1 cellular context compared by ENCODE assay signal in the genomic region with DNA sequence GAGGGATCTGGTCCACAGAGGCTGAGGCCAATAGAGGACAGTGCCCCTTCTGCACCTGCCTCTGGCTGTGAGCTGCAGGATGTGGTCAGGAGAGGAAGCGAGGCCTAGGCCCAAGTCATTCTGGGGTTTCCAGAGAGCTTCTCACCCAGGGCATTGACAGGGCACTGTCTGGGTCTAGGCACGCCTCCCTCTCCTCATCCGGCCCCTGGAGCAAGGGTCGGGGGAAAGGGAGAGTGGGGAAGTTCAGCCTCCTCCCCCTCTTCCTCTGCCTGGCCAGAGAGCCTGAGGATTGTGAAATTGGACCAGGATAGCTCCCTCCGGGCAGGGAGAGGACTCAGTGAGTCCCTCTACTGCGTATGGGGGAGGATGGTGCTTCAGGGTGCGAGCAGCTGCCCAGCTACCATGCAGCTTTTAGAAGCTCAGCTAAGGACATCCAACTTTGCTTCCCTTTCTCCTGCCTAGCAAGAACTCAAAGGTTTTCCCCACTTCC.
TF ChIP-seq lines count a peak whose summit lies in the region.

No MANE protein-coding gene starts in this region.

TF ChIP-seq in GM12878, 131 proteins besides CTCF, POLR2A, EP300 and RAD21 (continued from another document and continues in another):
- TF ChIP-seq, protein P1, sequence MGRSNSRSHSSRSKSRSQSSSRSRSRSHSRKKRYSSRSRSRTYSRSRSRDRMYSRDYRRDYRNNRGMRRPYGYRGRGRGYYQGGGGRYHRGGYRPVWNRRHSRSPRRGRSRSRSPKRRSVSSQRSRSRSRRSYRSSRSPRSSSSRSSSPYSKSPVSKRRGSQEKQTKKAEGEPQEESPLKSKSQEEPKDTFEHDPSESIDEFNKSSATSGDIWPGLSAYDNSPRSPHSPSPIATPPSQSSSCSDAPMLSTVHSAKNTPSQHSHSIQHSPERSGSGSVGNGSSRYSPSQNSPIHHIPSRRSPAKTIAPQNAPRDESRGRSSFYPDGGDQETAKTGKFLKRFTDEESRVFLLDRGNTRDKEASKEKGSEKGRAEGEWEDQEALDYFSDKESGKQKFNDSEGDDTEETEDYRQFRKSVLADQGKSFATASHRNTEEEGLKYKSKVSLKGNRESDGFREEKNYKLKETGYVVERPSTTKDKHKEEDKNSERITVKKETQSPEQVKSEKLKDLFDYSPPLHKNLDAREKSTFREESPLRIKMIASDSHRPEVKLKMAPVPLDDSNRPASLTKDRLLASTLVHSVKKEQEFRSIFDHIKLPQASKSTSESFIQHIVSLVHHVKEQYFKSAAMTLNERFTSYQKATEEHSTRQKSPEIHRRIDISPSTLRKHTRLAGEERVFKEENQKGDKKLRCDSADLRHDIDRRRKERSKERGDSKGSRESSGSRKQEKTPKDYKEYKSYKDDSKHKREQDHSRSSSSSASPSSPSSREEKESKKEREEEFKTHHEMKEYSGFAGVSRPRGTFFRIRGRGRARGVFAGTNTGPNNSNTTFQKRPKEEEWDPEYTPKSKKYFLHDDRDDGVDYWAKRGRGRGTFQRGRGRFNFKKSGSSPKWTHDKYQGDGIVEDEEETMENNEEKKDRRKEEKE (IDR thresholded peaks at IDR 0.05): no peak
- TF ChIP-seq, protein P2, sequence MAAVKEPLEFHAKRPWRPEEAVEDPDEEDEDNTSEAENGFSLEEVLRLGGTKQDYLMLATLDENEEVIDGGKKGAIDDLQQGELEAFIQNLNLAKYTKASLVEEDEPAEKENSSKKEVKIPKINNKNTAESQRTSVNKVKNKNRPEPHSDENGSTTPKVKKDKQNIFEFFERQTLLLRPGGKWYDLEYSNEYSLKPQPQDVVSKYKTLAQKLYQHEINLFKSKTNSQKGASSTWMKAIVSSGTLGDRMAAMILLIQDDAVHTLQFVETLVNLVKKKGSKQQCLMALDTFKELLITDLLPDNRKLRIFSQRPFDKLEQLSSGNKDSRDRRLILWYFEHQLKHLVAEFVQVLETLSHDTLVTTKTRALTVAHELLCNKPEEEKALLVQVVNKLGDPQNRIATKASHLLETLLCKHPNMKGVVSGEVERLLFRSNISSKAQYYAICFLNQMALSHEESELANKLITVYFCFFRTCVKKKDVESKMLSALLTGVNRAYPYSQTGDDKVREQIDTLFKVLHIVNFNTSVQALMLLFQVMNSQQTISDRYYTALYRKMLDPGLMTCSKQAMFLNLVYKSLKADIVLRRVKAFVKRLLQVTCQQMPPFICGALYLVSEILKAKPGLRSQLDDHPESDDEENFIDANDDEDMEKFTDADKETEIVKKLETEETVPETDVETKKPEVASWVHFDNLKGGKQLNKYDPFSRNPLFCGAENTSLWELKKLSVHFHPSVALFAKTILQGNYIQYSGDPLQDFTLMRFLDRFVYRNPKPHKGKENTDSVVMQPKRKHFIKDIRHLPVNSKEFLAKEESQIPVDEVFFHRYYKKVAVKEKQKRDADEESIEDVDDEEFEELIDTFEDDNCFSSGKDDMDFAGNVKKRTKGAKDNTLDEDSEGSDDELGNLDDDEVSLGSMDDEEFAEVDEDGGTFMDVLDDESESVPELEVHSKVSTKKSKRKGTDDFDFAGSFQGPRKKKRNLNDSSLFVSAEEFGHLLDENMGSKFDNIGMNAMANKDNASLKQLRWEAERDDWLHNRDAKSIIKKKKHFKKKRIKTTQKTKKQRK (IDR thresholded peaks at IDR 0.05; ENCODE audit: low read depth, low read length): no peak
- TF ChIP-seq STAT1 (conservative IDR thresholded peaks at IDR 0.05) (0 out of 2 replicates have a peak, but pooled peaks have one; percentile 58), ETV6 (conservative IDR thresholded peaks at IDR 0.05 in 1 of 2, IDR thresholded peaks at IDR 0.05 in 1 of 2; ENCODE audit: borderline replicate concordance in 1 of 2, low read depth in 1 of 2) (peak in 1 of 2 experiments; percentile 91; a peak in 1 of 4 replicates), YY1 (IDR thresholded peaks at IDR 0.05; ENCODE audit: low read depth, low read length) (no peak), KDM1A (IDR thresholded peaks at IDR 0.05; ENCODE audit: borderline replicate concordance) (no peak), CHD1 (IDR thresholded peaks at IDR 0.05; ENCODE audit: low read depth, low read length) (no peak), SUPT20H (IDR thresholded peaks at IDR 0.05; ENCODE audit: borderline replicate concordance, control insufficient read depth, low read depth, low read length) (no peak), EED (IDR thresholded peaks at IDR 0.05; ENCODE audit: low read depth) (peak; percentile 98), SUZ12 (IDR thresholded peaks at IDR 0.05; ENCODE audit: unreplicated experiment) (no peak), KLF5 (IDR thresholded peaks at IDR 0.05; ENCODE audit: partially characterized antibody) (peak; percentile 70), SREBF1 (IDR thresholded peaks at IDR 0.05; ENCODE audit: low read length) (no peak), SPI1 (IDR thresholded peaks at IDR 0.05; ENCODE audit: borderline replicate concordance, insufficient read depth, low read depth, low read length) (peak; percentile 88), LARP7 (IDR thresholded peaks at IDR 0.05) (peak; percentile 65), ZNF217 (IDR thresholded peaks at IDR 0.05) (peak; percentile 75; the same call in 1 of the 2 replicates), ESRRA (IDR thresholded peaks at IDR 0.05; ENCODE audit: low read length) (no peak), IKZF1 (conservative IDR thresholded peaks at IDR 0.05) (peak; percentile 98), SIX5 (IDR thresholded peaks at IDR 0.05; ENCODE audit: low read depth, low read length, severe bottlenecking) (no peak), PML (IDR thresholded peaks at IDR 0.05; ENCODE audit: low read length) (no peak), MYC (IDR thresholded peaks at IDR 0.05; ENCODE audit: insufficient read depth, insufficient read length, insufficient replicate concordance, low read length, severe bottlenecking) (no peak), DPF2 (IDR thresholded peaks at IDR 0.05) (peak; percentile 96), MYB (IDR thresholded peaks at IDR 0.05; ENCODE audit: borderline replicate concordance, low read depth, low read length) (no peak), ZNF622 (IDR thresholded peaks at IDR 0.05) (no peak), SIN3A (IDR thresholded peaks at IDR 0.05; ENCODE audit: low read depth, low read length) (no peak)
- TF ChIP-seq, protein P3, sequence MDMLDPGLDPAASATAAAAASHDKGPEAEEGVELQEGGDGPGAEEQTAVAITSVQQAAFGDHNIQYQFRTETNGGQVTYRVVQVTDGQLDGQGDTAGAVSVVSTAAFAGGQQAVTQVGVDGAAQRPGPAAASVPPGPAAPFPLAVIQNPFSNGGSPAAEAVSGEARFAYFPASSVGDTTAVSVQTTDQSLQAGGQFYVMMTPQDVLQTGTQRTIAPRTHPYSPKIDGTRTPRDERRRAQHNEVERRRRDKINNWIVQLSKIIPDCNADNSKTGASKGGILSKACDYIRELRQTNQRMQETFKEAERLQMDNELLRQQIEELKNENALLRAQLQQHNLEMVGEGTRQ (IDR thresholded peaks at IDR 0.05; ENCODE audit: borderline replicate concordance, low read depth, low read length): no peak
- TF ChIP-seq, protein P4, sequence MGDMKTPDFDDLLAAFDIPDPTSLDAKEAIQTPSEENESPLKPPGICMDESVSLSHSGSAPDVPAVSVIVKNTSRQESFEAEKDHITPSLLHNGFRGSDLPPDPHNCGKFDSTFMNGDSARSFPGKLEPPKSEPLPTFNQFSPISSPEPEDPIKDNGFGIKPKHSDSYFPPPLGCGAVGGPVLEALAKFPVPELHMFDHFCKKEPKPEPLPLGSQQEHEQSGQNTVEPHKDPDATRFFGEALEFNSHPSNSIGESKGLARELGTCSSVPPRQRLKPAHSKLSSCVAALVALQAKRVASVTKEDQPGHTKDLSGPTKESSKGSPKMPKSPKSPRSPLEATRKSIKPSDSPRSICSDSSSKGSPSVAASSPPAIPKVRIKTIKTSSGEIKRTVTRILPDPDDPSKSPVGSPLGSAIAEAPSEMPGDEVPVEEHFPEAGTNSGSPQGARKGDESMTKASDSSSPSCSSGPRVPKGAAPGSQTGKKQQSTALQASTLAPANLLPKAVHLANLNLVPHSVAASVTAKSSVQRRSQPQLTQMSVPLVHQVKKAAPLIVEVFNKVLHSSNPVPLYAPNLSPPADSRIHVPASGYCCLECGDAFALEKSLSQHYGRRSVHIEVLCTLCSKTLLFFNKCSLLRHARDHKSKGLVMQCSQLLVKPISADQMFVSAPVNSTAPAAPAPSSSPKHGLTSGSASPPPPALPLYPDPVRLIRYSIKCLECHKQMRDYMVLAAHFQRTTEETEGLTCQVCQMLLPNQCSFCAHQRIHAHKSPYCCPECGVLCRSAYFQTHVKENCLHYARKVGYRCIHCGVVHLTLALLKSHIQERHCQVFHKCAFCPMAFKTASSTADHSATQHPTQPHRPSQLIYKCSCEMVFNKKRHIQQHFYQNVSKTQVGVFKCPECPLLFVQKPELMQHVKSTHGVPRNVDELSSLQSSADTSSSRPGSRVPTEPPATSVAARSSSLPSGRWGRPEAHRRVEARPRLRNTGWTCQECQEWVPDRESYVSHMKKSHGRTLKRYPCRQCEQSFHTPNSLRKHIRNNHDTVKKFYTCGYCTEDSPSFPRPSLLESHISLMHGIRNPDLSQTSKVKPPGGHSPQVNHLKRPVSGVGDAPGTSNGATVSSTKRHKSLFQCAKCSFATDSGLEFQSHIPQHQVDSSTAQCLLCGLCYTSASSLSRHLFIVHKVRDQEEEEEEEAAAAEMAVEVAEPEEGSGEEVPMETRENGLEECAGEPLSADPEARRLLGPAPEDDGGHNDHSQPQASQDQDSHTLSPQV (IDR thresholded peaks at IDR 0.05): no peak
- TF ChIP-seq, protein P5, sequence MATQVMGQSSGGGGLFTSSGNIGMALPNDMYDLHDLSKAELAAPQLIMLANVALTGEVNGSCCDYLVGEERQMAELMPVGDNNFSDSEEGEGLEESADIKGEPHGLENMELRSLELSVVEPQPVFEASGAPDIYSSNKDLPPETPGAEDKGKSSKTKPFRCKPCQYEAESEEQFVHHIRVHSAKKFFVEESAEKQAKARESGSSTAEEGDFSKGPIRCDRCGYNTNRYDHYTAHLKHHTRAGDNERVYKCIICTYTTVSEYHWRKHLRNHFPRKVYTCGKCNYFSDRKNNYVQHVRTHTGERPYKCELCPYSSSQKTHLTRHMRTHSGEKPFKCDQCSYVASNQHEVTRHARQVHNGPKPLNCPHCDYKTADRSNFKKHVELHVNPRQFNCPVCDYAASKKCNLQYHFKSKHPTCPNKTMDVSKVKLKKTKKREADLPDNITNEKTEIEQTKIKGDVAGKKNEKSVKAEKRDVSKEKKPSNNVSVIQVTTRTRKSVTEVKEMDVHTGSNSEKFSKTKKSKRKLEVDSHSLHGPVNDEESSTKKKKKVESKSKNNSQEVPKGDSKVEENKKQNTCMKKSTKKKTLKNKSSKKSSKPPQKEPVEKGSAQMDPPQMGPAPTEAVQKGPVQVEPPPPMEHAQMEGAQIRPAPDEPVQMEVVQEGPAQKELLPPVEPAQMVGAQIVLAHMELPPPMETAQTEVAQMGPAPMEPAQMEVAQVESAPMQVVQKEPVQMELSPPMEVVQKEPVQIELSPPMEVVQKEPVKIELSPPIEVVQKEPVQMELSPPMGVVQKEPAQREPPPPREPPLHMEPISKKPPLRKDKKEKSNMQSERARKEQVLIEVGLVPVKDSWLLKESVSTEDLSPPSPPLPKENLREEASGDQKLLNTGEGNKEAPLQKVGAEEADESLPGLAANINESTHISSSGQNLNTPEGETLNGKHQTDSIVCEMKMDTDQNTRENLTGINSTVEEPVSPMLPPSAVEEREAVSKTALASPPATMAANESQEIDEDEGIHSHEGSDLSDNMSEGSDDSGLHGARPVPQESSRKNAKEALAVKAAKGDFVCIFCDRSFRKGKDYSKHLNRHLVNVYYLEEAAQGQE (IDR thresholded peaks at IDR 0.05; ENCODE audit: low read depth, low read length): no peak
- TF ChIP-seq, protein P6, sequence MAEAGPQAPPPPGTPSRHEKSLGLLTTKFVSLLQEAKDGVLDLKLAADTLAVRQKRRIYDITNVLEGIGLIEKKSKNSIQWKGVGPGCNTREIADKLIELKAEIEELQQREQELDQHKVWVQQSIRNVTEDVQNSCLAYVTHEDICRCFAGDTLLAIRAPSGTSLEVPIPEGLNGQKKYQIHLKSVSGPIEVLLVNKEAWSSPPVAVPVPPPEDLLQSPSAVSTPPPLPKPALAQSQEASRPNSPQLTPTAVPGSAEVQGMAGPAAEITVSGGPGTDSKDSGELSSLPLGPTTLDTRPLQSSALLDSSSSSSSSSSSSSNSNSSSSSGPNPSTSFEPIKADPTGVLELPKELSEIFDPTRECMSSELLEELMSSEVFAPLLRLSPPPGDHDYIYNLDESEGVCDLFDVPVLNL (IDR thresholded peaks at IDR 0.05; ENCODE audit: low read depth, low read length): no peak
- TF ChIP-seq, protein P7, sequence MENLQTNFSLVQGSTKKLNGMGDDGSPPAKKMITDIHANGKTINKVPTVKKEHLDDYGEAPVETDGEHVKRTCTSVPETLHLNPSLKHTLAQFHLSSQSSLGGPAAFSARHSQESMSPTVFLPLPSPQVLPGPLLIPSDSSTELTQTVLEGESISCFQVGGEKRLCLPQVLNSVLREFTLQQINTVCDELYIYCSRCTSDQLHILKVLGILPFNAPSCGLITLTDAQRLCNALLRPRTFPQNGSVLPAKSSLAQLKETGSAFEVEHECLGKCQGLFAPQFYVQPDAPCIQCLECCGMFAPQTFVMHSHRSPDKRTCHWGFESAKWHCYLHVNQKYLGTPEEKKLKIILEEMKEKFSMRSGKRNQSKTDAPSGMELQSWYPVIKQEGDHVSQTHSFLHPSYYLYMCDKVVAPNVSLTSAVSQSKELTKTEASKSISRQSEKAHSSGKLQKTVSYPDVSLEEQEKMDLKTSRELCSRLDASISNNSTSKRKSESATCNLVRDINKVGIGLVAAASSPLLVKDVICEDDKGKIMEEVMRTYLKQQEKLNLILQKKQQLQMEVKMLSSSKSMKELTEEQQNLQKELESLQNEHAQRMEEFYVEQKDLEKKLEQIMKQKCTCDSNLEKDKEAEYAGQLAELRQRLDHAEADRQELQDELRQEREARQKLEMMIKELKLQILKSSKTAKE (IDR thresholded peaks at IDR 0.05; ENCODE audit: low read depth, poor library complexity, severe bottlenecking): peak; percentile 93
- TF ChIP-seq, protein P8, sequence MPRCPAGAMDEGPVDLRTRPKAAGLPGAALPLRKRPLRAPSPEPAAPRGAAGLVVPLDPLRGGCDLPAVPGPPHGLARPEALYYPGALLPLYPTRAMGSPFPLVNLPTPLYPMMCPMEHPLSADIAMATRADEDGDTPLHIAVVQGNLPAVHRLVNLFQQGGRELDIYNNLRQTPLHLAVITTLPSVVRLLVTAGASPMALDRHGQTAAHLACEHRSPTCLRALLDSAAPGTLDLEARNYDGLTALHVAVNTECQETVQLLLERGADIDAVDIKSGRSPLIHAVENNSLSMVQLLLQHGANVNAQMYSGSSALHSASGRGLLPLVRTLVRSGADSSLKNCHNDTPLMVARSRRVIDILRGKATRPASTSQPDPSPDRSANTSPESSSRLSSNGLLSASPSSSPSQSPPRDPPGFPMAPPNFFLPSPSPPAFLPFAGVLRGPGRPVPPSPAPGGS (IDR thresholded peaks at IDR 0.05; ENCODE audit: borderline replicate concordance, insufficient read depth, low read depth, low read length, poor library complexity, severe bottlenecking): peak; percentile 69
